8 cellular contexts compared by ENCODE assay signal in genomic region chr7:134464496-134464895, GRCh38.
"Had no signal": no experiment of that assay in that cellular context is flagged by ENCODE, and none has a peak within 500 bp of the region (broad histone marks: within the 10 kb centered on the region; RNA-seq: fewer than 3 reads in every experiment).

No MANE protein-coding gene starts in this region.

- H3K27ac ChIP-seq: GM23248, HL-60, KMS-11 had no signal

- H3K36me3 ChIP-seq: HAP-1 had no signal

- H3K4me1 ChIP-seq: HAP-1 had no signal

- H3K9ac ChIP-seq: GM23248, KMS-11 had no signal

- H3K9me3 ChIP-seq: HAP-1 had no signal

- DNase-seq: GM23248, GOT3, H7, IMR-90, KBM-7 had no signal

- H2AFZ ChIP-seq: GM23248 had no signal

- H3K4me2 ChIP-seq: KMS-11 had no signal

- H3K4me3 ChIP-seq: GM23248, HAP-1 had no signal
